1 cellular context compared by ENCODE assay signal in genomic region chr12:121466800-121467637, GRCh38.
A peak's percentile ranks its signal among the peaks of the same experiment; 100 is the strongest.
TF ChIP-seq lines count a peak whose summit lies in the region.

No MANE protein-coding gene starts in this region.

TF ChIP-seq in HCT116, 20 proteins besides CTCF, POLR2A, EP300 and RAD21 (continued from another document):
- TF ChIP-seq SP1 (IDR thresholded peaks at IDR 0.05; ENCODE audit: low read depth) (no peak; the same call in 1 of the 2 replicates), CBX3 (IDR thresholded peaks at IDR 0.05; ENCODE audit: low read depth) (no peak), MAX (IDR thresholded peaks at IDR 0.05) (peak; percentile 20; the same call in 1 of the 2 replicates), REST (IDR thresholded peaks at IDR 0.05; ENCODE audit: low read depth) (no peak), EZH2phosphoT487 (IDR thresholded peaks at IDR 0.05; ENCODE audit: borderline replicate concordance) (no peak), EGR1 (IDR thresholded peaks at IDR 0.05; ENCODE audit: low read depth) (no peak), ZFX (IDR thresholded peaks at IDR 0.05) (peak; percentile 76), EZH2 (IDR thresholded peaks at IDR 0.05) (no peak)
